1 cellular context compared by ENCODE assay signal in the genomic region with DNA sequence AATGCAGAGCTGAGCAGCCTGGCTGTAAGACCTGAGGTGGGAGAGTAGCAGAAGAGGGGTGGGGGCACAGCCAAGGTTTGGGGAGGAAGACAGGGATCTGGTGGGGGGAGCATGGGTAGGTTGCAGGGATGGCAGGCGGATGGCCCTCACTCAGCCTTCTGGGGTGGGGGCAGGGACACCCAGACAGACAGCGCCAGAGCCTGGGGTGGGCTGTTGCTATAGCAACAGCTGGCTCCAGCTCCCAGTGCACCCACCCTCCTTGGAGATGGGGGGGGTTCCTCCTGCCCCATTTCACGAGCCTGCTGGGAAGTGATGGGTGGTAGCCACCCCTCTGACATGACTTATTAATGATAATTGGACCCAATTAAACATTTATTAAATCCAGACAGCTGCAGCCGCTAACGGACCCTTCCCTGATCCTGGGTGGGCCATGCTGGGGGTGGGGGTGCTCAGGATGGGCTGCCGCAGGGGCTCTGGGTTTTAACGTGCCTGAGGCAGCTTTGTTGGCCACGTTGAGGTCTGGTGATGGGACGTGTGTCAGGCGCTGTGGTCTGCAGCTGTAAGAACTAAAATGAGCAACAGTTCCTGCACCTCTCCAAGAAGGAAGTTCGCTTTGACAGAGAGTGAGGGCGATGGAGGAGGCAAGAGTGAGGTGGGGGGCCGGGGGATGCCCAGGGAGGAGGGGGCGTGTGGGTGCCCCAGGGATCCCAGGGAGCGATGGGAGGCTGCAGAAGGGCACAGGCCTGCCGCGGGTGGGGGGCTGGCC.
TF ChIP-seq lines count a peak whose summit lies in the region.

No MANE protein-coding gene starts in this region.

TF ChIP-seq in neural cell, 6 proteins besides CTCF, POLR2A, EP300 and RAD21:
- TF ChIP-seq, protein P1, sequence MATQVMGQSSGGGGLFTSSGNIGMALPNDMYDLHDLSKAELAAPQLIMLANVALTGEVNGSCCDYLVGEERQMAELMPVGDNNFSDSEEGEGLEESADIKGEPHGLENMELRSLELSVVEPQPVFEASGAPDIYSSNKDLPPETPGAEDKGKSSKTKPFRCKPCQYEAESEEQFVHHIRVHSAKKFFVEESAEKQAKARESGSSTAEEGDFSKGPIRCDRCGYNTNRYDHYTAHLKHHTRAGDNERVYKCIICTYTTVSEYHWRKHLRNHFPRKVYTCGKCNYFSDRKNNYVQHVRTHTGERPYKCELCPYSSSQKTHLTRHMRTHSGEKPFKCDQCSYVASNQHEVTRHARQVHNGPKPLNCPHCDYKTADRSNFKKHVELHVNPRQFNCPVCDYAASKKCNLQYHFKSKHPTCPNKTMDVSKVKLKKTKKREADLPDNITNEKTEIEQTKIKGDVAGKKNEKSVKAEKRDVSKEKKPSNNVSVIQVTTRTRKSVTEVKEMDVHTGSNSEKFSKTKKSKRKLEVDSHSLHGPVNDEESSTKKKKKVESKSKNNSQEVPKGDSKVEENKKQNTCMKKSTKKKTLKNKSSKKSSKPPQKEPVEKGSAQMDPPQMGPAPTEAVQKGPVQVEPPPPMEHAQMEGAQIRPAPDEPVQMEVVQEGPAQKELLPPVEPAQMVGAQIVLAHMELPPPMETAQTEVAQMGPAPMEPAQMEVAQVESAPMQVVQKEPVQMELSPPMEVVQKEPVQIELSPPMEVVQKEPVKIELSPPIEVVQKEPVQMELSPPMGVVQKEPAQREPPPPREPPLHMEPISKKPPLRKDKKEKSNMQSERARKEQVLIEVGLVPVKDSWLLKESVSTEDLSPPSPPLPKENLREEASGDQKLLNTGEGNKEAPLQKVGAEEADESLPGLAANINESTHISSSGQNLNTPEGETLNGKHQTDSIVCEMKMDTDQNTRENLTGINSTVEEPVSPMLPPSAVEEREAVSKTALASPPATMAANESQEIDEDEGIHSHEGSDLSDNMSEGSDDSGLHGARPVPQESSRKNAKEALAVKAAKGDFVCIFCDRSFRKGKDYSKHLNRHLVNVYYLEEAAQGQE (IDR thresholded peaks at IDR 0.05; ENCODE audit: borderline replicate concordance): no peak
- no peak for TF ChIP-seq SMC3 (conservative IDR thresholded peaks at IDR 0.05; ENCODE audit: poor library complexity)
- TF ChIP-seq MXI1 (conservative IDR thresholded peaks at IDR 0.05; ENCODE audit: poor library complexity, severe bottlenecking): no peak
- no peak for TF ChIP-seq POLR2AphosphoS5 (IDR thresholded peaks at IDR 0.05)
- no peak for TF ChIP-seq TAF1 (IDR thresholded peaks at IDR 0.05; ENCODE audit: low read depth)
- no peak for TF ChIP-seq EZH2 (IDR thresholded peaks at IDR 0.05; ENCODE audit: borderline replicate concordance, insufficient read depth, low read length, poor library complexity, severe bottlenecking)
